In genomic region chr11:36447514-36447913, GRCh38 we compare ENCODE assay signal across 1 cellular context.
TF ChIP-seq lines count a peak whose summit lies in the region.

No MANE protein-coding gene starts in this region.

TF ChIP-seq in GM23338, 12 proteins besides CTCF, POLR2A, EP300 and RAD21 (continued from another document):
- TF ChIP-seq ZNF462 (CRISPR knock-in tag; IDR thresholded peaks at IDR 0.05) (no peak), CREB1 (CRISPR knock-in tag; IDR thresholded peaks at IDR 0.05; ENCODE audit: low read depth) (no peak), ZNF114 (CRISPR knock-in tag; IDR thresholded peaks at IDR 0.05) (no peak), POLR2AphosphoS5 (IDR thresholded peaks at IDR 0.05; ENCODE audit: low read depth) (no peak), NANOG (IDR thresholded peaks at IDR 0.05; ENCODE audit: borderline replicate concordance) (no peak), REST (IDR thresholded peaks at IDR 0.05; ENCODE audit: unreplicated experiment) (no peak), STAT1 (IDR thresholded peaks at IDR 0.05; ENCODE audit: unreplicated experiment) (no peak)
- TF ChIP-seq, protein P1, sequence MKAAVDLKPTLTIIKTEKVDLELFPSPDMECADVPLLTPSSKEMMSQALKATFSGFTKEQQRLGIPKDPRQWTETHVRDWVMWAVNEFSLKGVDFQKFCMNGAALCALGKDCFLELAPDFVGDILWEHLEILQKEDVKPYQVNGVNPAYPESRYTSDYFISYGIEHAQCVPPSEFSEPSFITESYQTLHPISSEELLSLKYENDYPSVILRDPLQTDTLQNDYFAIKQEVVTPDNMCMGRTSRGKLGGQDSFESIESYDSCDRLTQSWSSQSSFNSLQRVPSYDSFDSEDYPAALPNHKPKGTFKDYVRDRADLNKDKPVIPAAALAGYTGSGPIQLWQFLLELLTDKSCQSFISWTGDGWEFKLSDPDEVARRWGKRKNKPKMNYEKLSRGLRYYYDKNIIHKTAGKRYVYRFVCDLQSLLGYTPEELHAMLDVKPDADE (IDR thresholded peaks at IDR 0.05): no peak
